In the genomic region with DNA sequence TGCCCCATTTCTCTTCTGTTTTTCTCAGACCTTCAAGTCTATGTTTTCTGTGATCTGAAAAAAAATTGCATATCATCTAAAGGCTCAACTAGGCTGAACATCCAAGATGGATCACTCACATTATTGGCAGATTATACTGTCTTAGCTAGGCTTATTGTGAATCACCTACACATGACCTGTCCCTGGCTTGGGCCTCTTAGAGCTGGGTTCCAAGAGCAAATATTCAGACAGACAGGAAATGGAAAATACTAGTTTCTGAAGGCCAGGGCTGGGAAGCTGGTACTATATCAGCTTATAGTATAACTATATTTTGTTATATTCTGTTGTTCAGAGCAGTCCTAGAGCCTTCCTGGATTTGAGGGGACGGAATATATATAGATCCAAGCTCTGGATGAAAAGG, we compare ENCODE assay signal across 21 cellular contexts.
DNase-seq lines count a peak whose midpoint lies in the region; ATAC-seq and TF ChIP-seq lines count a peak whose summit lies in the region.
"Had no signal": no experiment of that assay in that cellular context is flagged by ENCODE, and none has a peak within 500 bp of the region (broad histone marks: within the 10 kb centered on the region; RNA-seq: fewer than 3 reads in every experiment).

No MANE protein-coding gene starts in this region.

- H3K9ac ChIP-seq in SK-N-MC (ENCODE audit: insufficient read length): no peak overlapping the region

- H3K36me3 Mint-ChIP-seq in activated CD8-positive, alpha-beta T cell treated with anti-CD3 and anti-CD28 coated beads for 36 hours (ENCODE audit: low read depth): peaks cover 21% of the 10 kb centered on the region
- H3K36me3 Mint-ChIP-seq in activated CD8-positive, alpha-beta T cell treated with anti-CD3 and anti-CD28 coated beads, Interleukin-2, amount 10 ng/mL, durations not matched to agents 7 days and 5 days (ENCODE audit: low read depth): peaks cover 24% of the 10 kb centered on the region

- H3K4me3 ChIP-seq in SK-N-MC (no peak overlapping the region), epithelial cell of esophagus (ENCODE audit: low read length) (no peak overlapping the region), skeletal muscle cell (ENCODE audit: low read depth, low read length) (no peak overlapping the region)
- H3K4me3 ChIP-seq: prostate gland, spleen, suprapubic skin had no signal

- H3K9me3 ChIP-seq in SK-N-MC (ENCODE audit: low read depth, low read length): no peaks in the 10 kb centered on the region
- H3K9me3 ChIP-seq: prostate gland, spleen, suprapubic skin had no signal

- peaks cover 4% of the 10 kb centered on the region for H3K4me1 Mint-ChIP-seq in activated CD8-positive, alpha-beta T cell treated with anti-CD3 and anti-CD28 coated beads for 36 hours (ENCODE audit: low read depth)
- peaks cover 5% of the 10 kb centered on the region for H3K4me1 Mint-ChIP-seq in activated CD8-positive, alpha-beta T cell treated with anti-CD3 and anti-CD28 coated beads, Interleukin-2, amount 10 ng/mL, durations not matched to agents 7 days and 5 days (ENCODE audit: low read depth)
- H3K4me1 Mint-ChIP-seq: activated CD4-positive, alpha-beta T cell treated with anti-CD3 and anti-CD28 coated beads for 36 hours had no signal

- H3K4me3 Mint-ChIP-seq in activated CD8-positive, alpha-beta T cell treated with anti-CD3 and anti-CD28 coated beads for 36 hours: no peak overlapping the region
- no peak overlapping the region for H3K4me3 Mint-ChIP-seq in activated CD8-positive, alpha-beta T cell treated with anti-CD3 and anti-CD28 coated beads, Interleukin-2, amount 10 ng/mL, durations not matched to agents 7 days and 5 days
- H3K4me3 Mint-ChIP-seq: activated CD4-positive, alpha-beta T cell treated with anti-CD3 and anti-CD28 coated beads for 36 hours had no signal

- POLR2A ChIA-PET in activated CD8-positive, alpha-beta T cell treated with anti-CD3 and anti-CD28 coated beads for 36 hours (lab: Charles Lee): no interaction called here
- POLR2A ChIA-PET in activated CD8-positive, alpha-beta T cell treated with anti-CD3 and anti-CD28 coated beads, Interleukin-2, amount 10 ng/mL, durations not matched to agents 7 days and 5 days (lab: Charles Lee): no interaction called here

- CTCF ChIA-PET in activated CD8-positive, alpha-beta T cell treated with anti-CD3 and anti-CD28 coated beads for 36 hours (lab: Charles Lee): interaction anchor here (0.9 kb wide), 1 partner anchor 9 kb away, joined by 3 read pairs; no protein-coding TSS in a partner anchor
- CTCF ChIA-PET in activated CD8-positive, alpha-beta T cell treated with anti-CD3 and anti-CD28 coated beads, Interleukin-2, amount 10 ng/mL, durations not matched to agents 7 days and 5 days (lab: Charles Lee): interaction anchor here (0.7 to 1.4 kb wide), 2 partner anchors 17 kb away, joined by 3 to 5 read pairs; no protein-coding TSS in a partner anchor

- H3K27me3 Mint-ChIP-seq in activated CD8-positive, alpha-beta T cell treated with anti-CD3 and anti-CD28 coated beads for 36 hours: no peaks in the 10 kb centered on the region
- H3K27me3 Mint-ChIP-seq in activated CD8-positive, alpha-beta T cell treated with anti-CD3 and anti-CD28 coated beads, Interleukin-2, amount 10 ng/mL, durations not matched to agents 7 days and 5 days (ENCODE audit: low read depth): no peaks in the 10 kb centered on the region
- H3K27me3 Mint-ChIP-seq: activated CD4-positive, alpha-beta T cell treated with anti-CD3 and anti-CD28 coated beads for 36 hours had no signal

- DNase-seq in activated CD8-positive, alpha-beta T cell treated with anti-CD3 and anti-CD28 coated beads for 36 hours: no peak
- DNase-seq in activated CD8-positive, alpha-beta T cell treated with anti-CD3 and anti-CD28 coated beads, Interleukin-2, amount 10 ng/mL, durations not matched to agents 7 days and 5 days: no peak
- DNase-seq in SK-N-MC (ENCODE audit: low read depth, low spot score) (no peak), epithelial cell of esophagus (ENCODE audit: low read depth) (peak; percentile 23), skeletal muscle cell (ENCODE audit: low read depth) (peak; percentile 6), midbrain (lab: John Stamatoyannopoulos, UW) (no peak), pons (ENCODE audit: low spot score) (no peak), ureter (ENCODE audit: low spot score) (no peak)
- DNase-seq: activated CD4-positive, alpha-beta T cell treated with anti-CD3 and anti-CD28 coated beads for 36 hours; activated gamma-delta T cell; anterior cingulate cortex; hippocampal formation; KG1; NCI-H1092; NCI-H2029; RPMI8226; spleen had no signal

- TF ChIP-seq CTCF in activated CD8-positive, alpha-beta T cell treated with anti-CD3 and anti-CD28 coated beads for 36 hours (IDR thresholded peaks at IDR 0.05): no peak
- no peak for TF ChIP-seq CTCF in epithelial cell of esophagus (IDR thresholded peaks at IDR 0.05; ENCODE audit: insufficient read depth, low read depth, low read length, missing control alignments)

- ATAC-seq in activated CD8-positive, alpha-beta T cell treated with anti-CD3 and anti-CD28 coated beads for 36 hours: no peak
- no peak for ATAC-seq in activated CD8-positive, alpha-beta T cell treated with anti-CD3 and anti-CD28 coated beads, Interleukin-2, amount 10 ng/mL, durations not matched to agents 7 days and 5 days
- ATAC-seq: activated CD4-positive, alpha-beta T cell treated with anti-CD3 and anti-CD28 coated beads for 36 hours; foreskin keratinocyte had no signal

- H3K27ac ChIP-seq in SK-N-MC: 0 out of 2 replicates have a peak overlapping the region, but pooled peaks have one; percentile 29
- H3K27ac ChIP-seq: C4-2B, foreskin keratinocyte, prostate gland, spleen, suprapubic skin had no signal

- H3K9me3 Mint-ChIP-seq in activated CD8-positive, alpha-beta T cell treated with anti-CD3 and anti-CD28 coated beads for 36 hours: no peaks in the 10 kb centered on the region
- H3K9me3 Mint-ChIP-seq in activated CD8-positive, alpha-beta T cell treated with anti-CD3 and anti-CD28 coated beads, Interleukin-2, amount 10 ng/mL, durations not matched to agents 7 days and 5 days (ENCODE audit: insufficient read depth): no peaks in the 10 kb centered on the region

- intact Hi-C loops in activated CD8-positive, alpha-beta T cell treated with anti-CD3 and anti-CD28 coated beads for 36 hours (cut with micrococcal nuclease): no loop called here

- peak overlapping the region; percentile 35 for H3K27ac Mint-ChIP-seq in activated CD8-positive, alpha-beta T cell treated with anti-CD3 and anti-CD28 coated beads for 36 hours
- H3K27ac Mint-ChIP-seq in activated CD8-positive, alpha-beta T cell treated with anti-CD3 and anti-CD28 coated beads, Interleukin-2, amount 10 ng/mL, durations not matched to agents 7 days and 5 days: no peak overlapping the region

- peaks cover 27% of the 10 kb centered on the region for H3K36me3 ChIP-seq in SK-N-MC (ENCODE audit: insufficient read depth, low read length)
- H3K36me3 ChIP-seq: prostate gland had no signal

Comparison
In these comparisons a context has a peak if more than half of its experiments do, and no peak if none do; other contexts are left out.
1. DNase-seq: peak in epithelial cell of esophagus (single experiment) and skeletal muscle cell (single experiment); none in activated CD8-positive, alpha-beta T cell treated with anti-CD3 and anti-CD28 coated beads for 36 hours (single experiment), activated CD8-positive, alpha-beta T cell treated with anti-CD3 and anti-CD28 coated beads, Interleukin-2, amount 10 ng/mL, durations not matched to agents 7 days and 5 days (single experiment), SK-N-MC (single experiment), midbrain (single experiment), pons (single experiment) and ureter (single experiment).